2 cellular contexts compared by ENCODE assay signal in genomic region chr17:42563543-42563942, GRCh38.
TF ChIP-seq lines count a peak whose summit lies in the region.

No MANE protein-coding gene starts in this region.

TF ChIP-seq in GM23338, 12 proteins besides CTCF, POLR2A, EP300 and RAD21 (continued from another document):
- TF ChIP-seq ETS1 (IDR thresholded peaks at IDR 0.05) (no peak), POLR2AphosphoS5 (IDR thresholded peaks at IDR 0.05; ENCODE audit: low read depth) (no peak), NANOG (IDR thresholded peaks at IDR 0.05; ENCODE audit: borderline replicate concordance) (no peak), ZNF114 (CRISPR knock-in tag; IDR thresholded peaks at IDR 0.05) (no peak), EZH2 (IDR thresholded peaks at IDR 0.05; ENCODE audit: low read depth, unreplicated experiment) (no peak), REST (IDR thresholded peaks at IDR 0.05; ENCODE audit: unreplicated experiment) (no peak), ZNF462 (CRISPR knock-in tag; IDR thresholded peaks at IDR 0.05) (no peak), CREB1 (CRISPR knock-in tag; IDR thresholded peaks at IDR 0.05; ENCODE audit: low read depth) (no peak)

TF ChIP-seq in liver, 16 proteins besides CTCF, POLR2A, EP300 and RAD21:
- TF ChIP-seq ZBTB33 (IDR thresholded peaks at IDR 0.05) = no peak
- TF ChIP-seq NR2F2 (IDR thresholded peaks at IDR 0.05) = no peak
